Comparison of ENCODE assay signal across 11 cellular contexts in genomic region chr3:50156991-50157493, GRCh38. TPM values are rescaled to one million over a fixed set of nuclear protein-coding genes. Genes with fewer than 3 reads are reported as not detected.
DNase-seq lines count a peak whose midpoint lies in the region; ATAC-seq and TF ChIP-seq lines count a peak whose summit lies in the region.
"Had no signal": no experiment of that assay in that cellular context is flagged by ENCODE, and none has a peak within 500 bp of the region (broad histone marks: within the 10 kb centered on the region; RNA-seq: fewer than 3 reads in every experiment).

No MANE protein-coding gene starts in this region.

- H3K36me3 ChIP-seq in Caco-2 (ENCODE audit: control insufficient read depth, insufficient read depth, low read length) (no peaks in the 10 kb centered on the region), right atrium auricular region (no peaks in the 10 kb centered on the region)

- BruUV-seq in Caco-2 (replicated peaks; lab: Mats Ljungman, UMichigan) = no TSS peak

- H3K36me3 Mint-ChIP-seq in Caco-2 (ENCODE audit: insufficient read depth, unreplicated experiment) = peaks cover 14% of the 10 kb centered on the region

- no peaks in the 10 kb centered on the region for H3K27me3 Mint-ChIP-seq in Caco-2 (ENCODE audit: insufficient read depth, unreplicated experiment)

- H3K27ac ChIP-seq in right atrium auricular region = peak overlapping the region; percentile 54 to 67

- no peak overlapping the region for H3K27ac Mint-ChIP-seq in Caco-2 (ENCODE audit: unreplicated experiment)
- H3K27ac Mint-ChIP-seq: stimulated activated naive CD8-positive, alpha-beta T cell treated with anti-CD3 and anti-CD28 coated beads, Interleukin-15, amount 100 ng/mL, for 72 hours had no signal

- peak; percentile 53 for ATAC-seq in SK-N-SH treated with all-trans-retinoic acid at 6 μM for 48 hours
- ATAC-seq in GM19397 (IDR thresholded peaks at IDR 0.05; ENCODE audit: unreplicated experiment) = no peak
- no peak for ATAC-seq in GM18505 (IDR thresholded peaks at IDR 0.05; ENCODE audit: unreplicated experiment)
- no peak for ATAC-seq in sciatic nerve
- ATAC-seq: stimulated activated naive CD8-positive, alpha-beta T cell treated with anti-CD3 and anti-CD28 coated beads, Interleukin-15, amount 100 ng/mL, for 72 hours had no signal

- no peaks in the 10 kb centered on the region for H3K27me3 ChIP-seq in Caco-2 (replicated peaks; ENCODE audit: control insufficient read depth, insufficient read depth, low read length)
- no peaks in the 10 kb centered on the region for H3K27me3 ChIP-seq in right atrium auricular region

- H3K4me1 ChIP-seq in Caco-2 = peaks cover 25% of the 10 kb centered on the region
- H3K4me1 ChIP-seq in right atrium auricular region = peaks cover 0 to 60% of the 10 kb centered on the region in 2 donors

- H3K9me3 Mint-ChIP-seq in Caco-2 (ENCODE audit: unreplicated experiment) = no peaks in the 10 kb centered on the region
- H3K9me3 Mint-ChIP-seq: stimulated activated naive CD8-positive, alpha-beta T cell treated with anti-CD3 and anti-CD28 coated beads, Interleukin-15, amount 100 ng/mL, for 72 hours had no signal

- DNase-seq in Caco-2 (no peak), right atrium auricular region (ENCODE audit: low spot score) (no peak), retina (peak; percentile 70), mesenteric fat pad (ENCODE audit: low spot score) (no peak), sciatic nerve (ENCODE audit: low spot score) (no peak)
- DNase-seq: activated CD4-positive, alpha-beta T cell treated with anti-CD3 and anti-CD28 coated beads for 4 hours; NCI-H1930; stimulated activated naive CD8-positive, alpha-beta T cell treated with anti-CD3 and anti-CD28 coated beads, Interleukin-15, amount 100 ng/mL, for 72 hours had no signal

- intact Hi-C loops in Caco-2 (cut with micrococcal nuclease; ENCODE audit: unreplicated experiment) = no loop called here
- intact Hi-C loops in sciatic nerve (cut with DNase I) = no loop called here

- no peak overlapping the region for H3K4me3 ChIP-seq in Caco-2 (ENCODE audit: low read depth, low read length)
- peak overlapping the region; percentile 50 to 57 for H3K4me3 ChIP-seq in right atrium auricular region

- POLR2A ChIA-PET in Caco-2 (lab: Charles Lee) = no interaction called here

- peaks cover 30% of the 10 kb centered on the region for H3K4me1 Mint-ChIP-seq in Caco-2 (ENCODE audit: low read depth, unreplicated experiment)

- TF ChIP-seq POLR2A in GM18505 (IDR thresholded peaks at IDR 0.05; ENCODE audit: borderline replicate concordance, extremely low read depth, insufficient read depth, insufficient read length) = no peak

- no peaks in the 10 kb centered on the region for H3K9me3 ChIP-seq in Caco-2
- no peaks in the 10 kb centered on the region for H3K9me3 ChIP-seq in right atrium auricular region

- CTCF ChIA-PET in Caco-2 (lab: Charles Lee) = interaction anchor here (0.7 kb wide), 1 partner anchor 8 kb away, joined by 5 read pairs; no protein-coding TSS in a partner anchor

- TF ChIP-seq CTCF in Caco-2 (IDR thresholded peaks at IDR 0.05; ENCODE audit: insufficient read depth in 1 of 2, low read depth in 1 of 2, low read length in 1 of 2, severe bottlenecking in 1 of 2, unreplicated experiment in 1 of 2) (no peak), right atrium auricular region (IDR thresholded peaks at IDR 0.05) (no peak)

- peak overlapping the region; percentile 53 for H3K4me3 Mint-ChIP-seq in Caco-2 (ENCODE audit: unreplicated experiment)
- H3K4me3 Mint-ChIP-seq: stimulated activated naive CD8-positive, alpha-beta T cell treated with anti-CD3 and anti-CD28 coated beads, Interleukin-15, amount 100 ng/mL, for 72 hours had no signal

TF ChIP-seq in SK-N-SH treated with all-trans-retinoic acid at 6 μM for 48 hours, 23 proteins besides CTCF, POLR2A, EP300 and RAD21:
- TF ChIP-seq ZNF565 (CRISPR knock-in tag; conservative IDR thresholded peaks at IDR 0.05; ENCODE audit: low read depth) (no peak), ZNF8 (CRISPR knock-in tag; IDR thresholded peaks at IDR 0.05) (no peak), ZFP30 (CRISPR knock-in tag; IDR thresholded peaks at IDR 0.05) (no peak)

RNA-seq across cellular contexts. Expression of gene SEMA3F, which starts 1.9 kb away (rescaled TPM):
- 11.3 and 16.5 TPM in 2 replicates for total RNA-seq in Caco-2 (2022)
- total RNA-seq in right atrium auricular region = 10 to 100 TPM in 1 of 2 donors, 1 to 10 TPM in 1; 6.3 to 18.7 TPM
- total RNA-seq in mesenteric fat pad = 51.5 TPM
- 29.3 TPM for total RNA-seq in sciatic nerve

RNA-seq across cellular contexts. Expression of gene GNAT1, which starts 34.4 kb away (rescaled TPM):
- total RNA-seq in Caco-2 (2022) (0.50 TPM in 1 of 2 replicates, not detected in the other), right atrium auricular region (not detected), mesenteric fat pad (not detected), sciatic nerve (not detected)

RNA-seq across cellular contexts. Expression of gene SLC38A3, which starts 48.0 kb away (rescaled TPM):
- total RNA-seq in Caco-2 (2022) = 11.4 and 16.8 TPM in 2 replicates
- 1 to 10 TPM; 2.4 to 7.9 TPM for total RNA-seq in right atrium auricular region
- total RNA-seq in mesenteric fat pad = 0.39 TPM
- total RNA-seq in sciatic nerve = 2.5 TPM
